ENCODE assay signal across 32 cellular contexts in genomic region chr3:8637348-8637747, GRCh38. TPM values are rescaled to one million over a fixed set of nuclear protein-coding genes. Genes with fewer than 3 reads are reported as not detected.
"Had no signal": no experiment of that assay in that cellular context is flagged by ENCODE, and none has a peak within 500 bp of the region (broad histone marks: within the 10 kb centered on the region; RNA-seq: fewer than 3 reads in every experiment).

No MANE protein-coding gene starts in this region.

- H3K4me1 ChIP-seq: body of pancreas, esophagus muscularis mucosa had no signal

- H3K36me3 ChIP-seq: adrenal gland, esophagus muscularis mucosa, gastrocnemius medialis had no signal

- ATAC-seq: activated CD4-positive, alpha-beta T cell treated with anti-CD3 and anti-CD28 coated beads for 36 hours; activated CD8-positive, alpha-beta memory T cell treated with anti-CD3 and anti-CD28 coated beads, Interleukin-2, amount 10 ng/mL, durations not matched to agents 7 days and 5 days; activated CD8-positive, alpha-beta T cell treated with anti-CD3 and anti-CD28 coated beads, Interleukin-2, amount 10 ng/mL, durations not matched to agents 7 days and 5 days; activated naive CD8-positive, alpha-beta T cell treated with anti-CD3 and anti-CD28 coated beads, Interleukin-2, amount 50 U/mL, for 24 hours; body of pancreas; effector memory CD8-positive, alpha-beta T cell; foreskin keratinocyte; gastrocnemius medialis; T-helper 17 cell had no signal

- H3K9me3 ChIP-seq: adrenal gland, body of pancreas had no signal

- H3K27ac ChIP-seq: adrenal gland, body of pancreas, esophagus muscularis mucosa, foreskin keratinocyte, gastrocnemius medialis had no signal

- H3K4me3 ChIP-seq: adrenal gland, body of pancreas, esophagus muscularis mucosa, gastrocnemius medialis had no signal

- H3K27me3 ChIP-seq: adrenal gland, body of pancreas, gastrocnemius medialis had no signal

- DNase-seq: activated CD4-positive, alpha-beta memory T cell treated with anti-CD3 and anti-CD28 coated beads for 36 hours; activated CD4-positive, alpha-beta T cell treated with anti-CD3 and anti-CD28 coated beads for 36 hours; activated CD4-positive, alpha-beta T cell treated with anti-CD3 and anti-CD28 coated beads, Interleukin-2, amount 10 ng/mL, durations not matched to agents 24 days and 14 days; activated CD4-positive, CD25-positive, alpha-beta regulatory T cell; activated CD4-positive, CD25-positive, alpha-beta regulatory T cell treated with anti-CD3 and anti-CD28 coated beads, Interleukin-2, amount 50 U/mL, for 72 hours; activated CD8-positive, alpha-beta memory T cell treated with anti-CD3 and anti-CD28 coated beads, Interleukin-2, amount 10 ng/mL, durations not matched to agents 7 days and 5 days; activated CD8-positive, alpha-beta memory T cell treated with anti-CD3 and anti-CD28 coated beads, Interleukin-2, amount 50 U/mL, for 4 hours; activated CD8-positive, alpha-beta T cell treated with anti-CD3 and anti-CD28 coated beads, Interleukin-2, amount 10 ng/mL, durations not matched to agents 7 days and 5 days; activated effector memory CD4-positive, alpha-beta T cell treated with anti-CD3 and anti-CD28 coated beads, Interleukin-2, amount 50 U/mL, for 16 hours; activated naive CD4-positive, alpha-beta T cell treated with anti-CD3 and anti-CD28 coated beads for 36 hours; activated naive CD8-positive, alpha-beta T cell treated with anti-CD3 and anti-CD28 coated beads for 36 hours; activated naive CD8-positive, alpha-beta T cell treated with anti-CD3 and anti-CD28 coated beads, Interleukin-2, amount 50 U/mL, for 24 hours; activated T-cell treated with anti-CD3 and anti-CD28 coated beads, Interleukin-2, amount 50 U/mL, for 1 hour; activated T-cell treated with anti-CD3 and anti-CD28 coated beads, Interleukin-2, amount 50 U/mL, for 48 hours; adrenal gland; amygdala; aorta; body of pancreas; cortex of kidney; dermis blood vessel endothelial cell; effector CD4-positive, alpha-beta T cell; effector memory CD8-positive, alpha-beta T cell; erythroblast; foreskin keratinocyte; gastrocnemius medialis; T-helper 1 cell; T-helper 17 cell; T1000 had no signal

RNA-seq across cellular contexts. Expression of gene SSUH2, which starts 7.2 kb away (rescaled TPM):
- total RNA-seq: activated CD4-positive, alpha-beta memory T cell treated with anti-CD3 and anti-CD28 coated beads for 36 hours; activated CD4-positive, alpha-beta T cell treated with anti-CD3 and anti-CD28 coated beads, Interleukin-2, amount 10 ng/mL, durations not matched to agents 24 days and 14 days; activated CD8-positive, alpha-beta memory T cell treated with anti-CD3 and anti-CD28 coated beads for 36 hours; activated T-helper 1 cell treated with anti-CD3 and anti-CD28 coated beads, Interleukin-12 subunit alpha, Interleukin-12 subunit beta, Interleukin-2, Interleukin-4 antibody, amounts not matched to agents 30 ng/mL and 10 ng/mL and 1 ng/mL, durations not matched to agents 14 hours and 24 hours and 36 hours; chondrocyte; dermis blood vessel endothelial cell; T-helper 17 cell had no signal
